In genomic region chr2:217520361-217521010, GRCh38 we compare ENCODE assay signal across 32 cellular contexts.
DNase-seq lines count a peak whose midpoint lies in the region; ATAC-seq and TF ChIP-seq lines count a peak whose summit lies in the region.
"Had no signal": no experiment of that assay in that cellular context is flagged by ENCODE, and none has a peak within 500 bp of the region (broad histone marks: within the 10 kb centered on the region; RNA-seq: fewer than 3 reads in every experiment).

No MANE protein-coding gene starts in this region.

- H3K36me3 Mint-ChIP-seq in GM23338 (ENCODE audit: low read depth) = no peaks in the 10 kb centered on the region
- H3K36me3 Mint-ChIP-seq: naive B cell had no signal

- no peak for TF ChIP-seq CTCF in GM23338 (conservative IDR thresholded peaks at IDR 0.05; ENCODE audit: low read depth in 2 of 2)

- no peaks in the 10 kb centered on the region for H4K20me1 ChIP-seq in GM23338 (replicated peaks; ENCODE audit: insufficient read depth)

- H3K4me2 ChIP-seq in GM23338 = no peak overlapping the region

- no peak overlapping the region for H3K27ac ChIP-seq in GM23338 (ENCODE audit: low read depth)
- H3K27ac ChIP-seq: gastrocnemius medialis, SJCRH30 had no signal

- peak overlapping the region; percentile 66; the same call in 1 of the 2 replicates for H2AFZ ChIP-seq in GM23338

- H3K27me3 Mint-ChIP-seq in GM23338 (ENCODE audit: insufficient read depth, low read depth, poor library complexity) = peaks cover 1% of the 10 kb centered on the region
- H3K27me3 Mint-ChIP-seq: B cell had no signal

- H3K36me3 ChIP-seq in GM23338 (ENCODE audit: insufficient read depth) (no peaks in the 10 kb centered on the region), adipocyte (ENCODE audit: control insufficient read depth, insufficient read depth, low read length, severe bottlenecking) (no peaks in the 10 kb centered on the region)
- H3K36me3 ChIP-seq: gastrocnemius medialis, SJCRH30 had no signal

- no peaks in the 10 kb centered on the region for H3K9me3 Mint-ChIP-seq in GM23338
- H3K9me3 Mint-ChIP-seq: activated naive CD4-positive, alpha-beta T cell treated with anti-CD3 and anti-CD28 coated beads for 36 hours; activated T-helper 1 cell treated with anti-CD3 and anti-CD28 coated beads, Interleukin-12 subunit alpha, Interleukin-12 subunit beta, Interleukin-2, Interleukin-4 antibody, amounts not matched to agents 30 ng/mL and 10 ng/mL and 1 ng/mL, durations not matched to agents 14 hours and 24 hours and 36 hours; naive B cell had no signal

- H3F3A ChIP-seq in GM23338 (replicated peaks; ENCODE audit: low read depth) = no peaks in the 10 kb centered on the region

- H3K4me3 Mint-ChIP-seq in GM23338 = no peak overlapping the region
- H3K4me3 Mint-ChIP-seq: activated naive CD4-positive, alpha-beta T cell treated with anti-CD3 and anti-CD28 coated beads for 36 hours; activated T-helper 1 cell treated with anti-CD3 and anti-CD28 coated beads, Interleukin-12 subunit alpha, Interleukin-12 subunit beta, Interleukin-2, Interleukin-4 antibody, amounts not matched to agents 30 ng/mL and 10 ng/mL and 1 ng/mL, durations not matched to agents 14 hours and 24 hours and 36 hours; B cell; naive B cell had no signal

- 0 out of 2 replicates have a peak, but pooled peaks cover 2% of the 10 kb centered on the region for H3K9me2 ChIP-seq in GM23338 (ENCODE audit: insufficient read depth)

- DNase-seq in AG20443 (ENCODE audit: low spot score) (peak; percentile 30), GM23338 (ENCODE audit: low spot score) (no peak), adipocyte (ENCODE audit: low read depth) (peak; percentile 51), hepatic stellate cell (ENCODE audit: low spot score) (peak; percentile 14), cerebellum (ENCODE audit: low spot score) (no peak), DMS 273 treated with DMSO at 0.1 percent for 48 hours (lab: John Stamatoyannopoulos, UW) (no peak)
- no peak for DNase-seq in activated CD4-positive, alpha-beta T cell treated with anti-CD3 and anti-CD28 coated beads, Interleukin-2, amount 50 U/mL, for 4 hours
- DNase-seq: activated CD4-positive, alpha-beta T cell treated with anti-CD3 and anti-CD28 coated beads, Interleukin-2, amount 50 U/mL, for 48 hours; activated CD4-positive, CD25-positive, alpha-beta regulatory T cell; activated CD8-positive, alpha-beta memory T cell treated with anti-CD3 and anti-CD28 coated beads, Interleukin-2, amount 50 U/mL, for 4 hours; activated naive CD4-positive, alpha-beta T cell treated with anti-CD3 and anti-CD28 coated beads for 36 hours; DMS53; effector memory CD4-positive, alpha-beta T cell; erythroblast; gastrocnemius medialis; H7; hippocampal formation; KBM-7; left colon; MM.1S; naive B cell; NCI-H2029 treated with DMSO at 0.1 percent for 48 hours; NCI-H226; NCI-H748 treated with DMSO at 0.1 percent for 48 hours; nucleus accumbens; SJCRH30; stimulated activated naive CD8-positive, alpha-beta T cell treated with anti-CD3 and anti-CD28 coated beads, Interleukin-15, Interleukin-2, amounts not matched to agents 100 U/mL and 50 U/mL, for 24 hours; T-helper 1 cell had no signal

- H3K79me2 ChIP-seq in GM23338 (replicated peaks; ENCODE audit: insufficient read depth) = no peaks in the 10 kb centered on the region

- no peaks in the 10 kb centered on the region for H3K4me1 Mint-ChIP-seq in GM23338
- H3K4me1 Mint-ChIP-seq: B cell, naive B cell had no signal

- no peak overlapping the region for H3K27ac Mint-ChIP-seq in GM23338
- H3K27ac Mint-ChIP-seq: activated naive CD4-positive, alpha-beta T cell treated with anti-CD3 and anti-CD28 coated beads for 36 hours; activated T-helper 1 cell treated with anti-CD3 and anti-CD28 coated beads, Interleukin-12 subunit alpha, Interleukin-12 subunit beta, Interleukin-2, Interleukin-4 antibody, amounts not matched to agents 30 ng/mL and 10 ng/mL and 1 ng/mL, durations not matched to agents 14 hours and 24 hours and 36 hours; B cell; naive B cell had no signal

- H3K9me3 ChIP-seq in adipocyte (ENCODE audit: control insufficient read depth, low read length) = no peaks in the 10 kb centered on the region
- H3K9me3 ChIP-seq: gastrocnemius medialis, SJCRH30 had no signal

- ATAC-seq in GM23338 (no peak), GM18868 (IDR thresholded peaks at IDR 0.05; ENCODE audit: unreplicated experiment) (no peak)
- ATAC-seq: gastrocnemius medialis; GM12878; left colon; stimulated activated naive CD8-positive, alpha-beta T cell treated with anti-CD3 and anti-CD28 coated beads, Interleukin-15, Interleukin-2, amounts not matched to agents 100 U/mL and 50 U/mL, for 24 hours had no signal

- H3K27me3 ChIP-seq in GM23338 (ENCODE audit: insufficient read depth) (no peaks in the 10 kb centered on the region), adipocyte (replicated peaks; ENCODE audit: control insufficient read depth, insufficient read depth, low read length) (no peaks in the 10 kb centered on the region)
- H3K27me3 ChIP-seq: gastrocnemius medialis, SJCRH30 had no signal

- no peak overlapping the region for H3K9ac ChIP-seq in adipocyte (ENCODE audit: low read length)

- H3K4me3 ChIP-seq in GM23338 (no peak overlapping the region), adipocyte (ENCODE audit: low read length) (no peak overlapping the region)
- H3K4me3 ChIP-seq: gastrocnemius medialis, GM12878, SJCRH30 had no signal

- H3K4me1 ChIP-seq in GM23338 (ENCODE audit: insufficient read depth) (peaks cover 4% of the 10 kb centered on the region; the same call in 1 of the 2 replicates), adipocyte (ENCODE audit: control insufficient read depth, insufficient read depth, low read length) (peaks cover 43% of the 10 kb centered on the region)
- H3K4me1 ChIP-seq: SJCRH30 had no signal

TF ChIP-seq in GM23338, 12 proteins besides CTCF, POLR2A, EP300 and RAD21 (continues in another document):
- TF ChIP-seq ZNF114 (CRISPR knock-in tag; IDR thresholded peaks at IDR 0.05) (no peak), EZH2phosphoT487 (IDR thresholded peaks at IDR 0.05; ENCODE audit: unreplicated experiment) (no peak), EZH2 (IDR thresholded peaks at IDR 0.05; ENCODE audit: low read depth, unreplicated experiment) (no peak), REST (IDR thresholded peaks at IDR 0.05; ENCODE audit: unreplicated experiment) (no peak), JUNB (IDR thresholded peaks at IDR 0.05; ENCODE audit: unreplicated experiment) (no peak), ZNF331 (CRISPR knock-in tag; IDR thresholded peaks at IDR 0.05; ENCODE audit: low read depth) (no peak), STAT1 (IDR thresholded peaks at IDR 0.05; ENCODE audit: unreplicated experiment) (no peak), NANOG (IDR thresholded peaks at IDR 0.05; ENCODE audit: borderline replicate concordance) (no peak), POLR2AphosphoS5 (IDR thresholded peaks at IDR 0.05; ENCODE audit: low read depth) (no peak), CREB1 (CRISPR knock-in tag; IDR thresholded peaks at IDR 0.05; ENCODE audit: low read depth) (no peak)
- TF ChIP-seq, protein P1, sequence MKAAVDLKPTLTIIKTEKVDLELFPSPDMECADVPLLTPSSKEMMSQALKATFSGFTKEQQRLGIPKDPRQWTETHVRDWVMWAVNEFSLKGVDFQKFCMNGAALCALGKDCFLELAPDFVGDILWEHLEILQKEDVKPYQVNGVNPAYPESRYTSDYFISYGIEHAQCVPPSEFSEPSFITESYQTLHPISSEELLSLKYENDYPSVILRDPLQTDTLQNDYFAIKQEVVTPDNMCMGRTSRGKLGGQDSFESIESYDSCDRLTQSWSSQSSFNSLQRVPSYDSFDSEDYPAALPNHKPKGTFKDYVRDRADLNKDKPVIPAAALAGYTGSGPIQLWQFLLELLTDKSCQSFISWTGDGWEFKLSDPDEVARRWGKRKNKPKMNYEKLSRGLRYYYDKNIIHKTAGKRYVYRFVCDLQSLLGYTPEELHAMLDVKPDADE (IDR thresholded peaks at IDR 0.05) = no peak

Comparison
In these comparisons a context has a peak if more than half of its experiments do, and no peak if none do; other contexts are left out.
1. DNase-seq: peak in AG20443 (single experiment), adipocyte (single experiment) and hepatic stellate cell (single experiment); none in GM23338 (single experiment), cerebellum (single experiment), DMS 273 treated with DMSO at 0.1 percent for 48 hours (single experiment) and activated CD4-positive, alpha-beta T cell treated with anti-CD3 and anti-CD28 coated beads, Interleukin-2, amount 50 U/mL, for 4 hours (0 of 2).